ENCODE assay signal across 39 cellular contexts in genomic region chr12:54863948-54864584, GRCh38. TPM values are rescaled to one million over a fixed set of nuclear protein-coding genes. Genes with fewer than 3 reads are reported as not detected.
"Had no signal": no experiment of that assay in that cellular context is flagged by ENCODE, and none has a peak within 500 bp of the region (broad histone marks: within the 10 kb centered on the region; RNA-seq: fewer than 3 reads in every experiment).

No MANE protein-coding gene starts in this region.

- H3K27ac ChIP-seq: brain microvascular endothelial cell, KMS-11, PC-9, RWPE1, VCaP had no signal

- FAIRE-seq: RCC 7860 had no signal

- ATAC-seq: Right ventricle myocardium inferior, SK-N-SH treated with all-trans-retinoic acid at 6 μM for 48 hours had no signal

- H3K4me3 Mint-ChIP-seq: activated B cell treated with CpG ODN at 0.5 μM for 24 hours; activated CD4-positive, alpha-beta memory T cell treated with anti-CD3 and anti-CD28 coated beads for 36 hours; activated T-cell treated with anti-CD3 and anti-CD28 coated beads, Interleukin-2, amount 50 U/mL, for 24 hours; activated T-helper 1 cell treated with anti-CD3 and anti-CD28 coated beads, Interleukin-12 subunit alpha, Interleukin-12 subunit beta, Interleukin-2, Interleukin-4 antibody, amounts not matched to agents 30 ng/mL and 10 ng/mL and 1 ng/mL, durations not matched to agents 14 hours and 24 hours and 36 hours had no signal

- H3K4me1 Mint-ChIP-seq: activated B cell treated with CpG ODN at 0.5 μM for 24 hours had no signal

- H3K36me3 Mint-ChIP-seq: activated CD4-positive, alpha-beta memory T cell treated with anti-CD3 and anti-CD28 coated beads for 36 hours had no signal

- H3K4me3 ChIP-seq: PC-9 had no signal

- H3K27ac Mint-ChIP-seq: activated B cell treated with CpG ODN at 0.5 μM for 24 hours; activated CD4-positive, alpha-beta memory T cell treated with anti-CD3 and anti-CD28 coated beads for 36 hours; activated T-cell treated with anti-CD3 and anti-CD28 coated beads, Interleukin-2, amount 50 U/mL, for 24 hours; activated T-helper 1 cell treated with anti-CD3 and anti-CD28 coated beads, Interleukin-12 subunit alpha, Interleukin-12 subunit beta, Interleukin-2, Interleukin-4 antibody, amounts not matched to agents 30 ng/mL and 10 ng/mL and 1 ng/mL, durations not matched to agents 14 hours and 24 hours and 36 hours had no signal

- DNase-seq: activated B cell treated with CpG ODN at 0.5 μM for 24 hours; activated CD4-positive, alpha-beta memory T cell treated with anti-CD3 and anti-CD28 coated beads for 36 hours; activated CD4-positive, alpha-beta T cell treated with anti-CD3 and anti-CD28 coated beads for 4 hours; activated CD4-positive, alpha-beta T cell treated with anti-CD3 and anti-CD28 coated beads, Interleukin-2, amount 50 U/mL, for 1 hour; activated effector memory CD4-positive, alpha-beta T cell treated with Interleukin-2 at 50 U/mL for 16 hours; activated naive CD4-positive, alpha-beta T cell treated with anti-CD3 and anti-CD28 coated beads, Interleukin-2, amount 50 U/mL, for 16 hours; activated T-cell treated with anti-CD3 and anti-CD28 coated beads, Interleukin-2, amount 50 U/mL, for 24 hours; amniotic stem cell; aorta; brain microvascular endothelial cell; central memory CD4-positive, alpha-beta T cell; NCI-H1092 treated with DMSO at 0.1 percent for 48 hours; NCI-H1417; NCI-H146; NCI-H187; NCI-H2029 treated with DMSO at 0.1 percent for 48 hours; NCI-H2107; NCI-H2171; NCI-H510A; NCI-H526; NCI-H748 treated with DMSO at 0.1 percent for 48 hours; NK-92 treated with Interleukin-12 subunit alpha and Interleukin-12 subunit beta, amount 100 ng/mL, for 24 hours; PC-9; SIG-M5; T-helper 1 cell; T-helper 2 cell; T-helper 9 cell had no signal

- H3K9me3 Mint-ChIP-seq: activated B cell treated with CpG ODN at 0.5 μM for 24 hours; activated CD4-positive, alpha-beta memory T cell treated with anti-CD3 and anti-CD28 coated beads for 36 hours; activated T-cell treated with anti-CD3 and anti-CD28 coated beads, Interleukin-2, amount 50 U/mL, for 24 hours had no signal

- H3K4me2 ChIP-seq: KMS-11, PC-9 had no signal

RNA-seq across cellular contexts. Expression of gene MUCL1, which starts 9.8 kb away (rescaled TPM):
- total RNA-seq: activated B cell treated with CpG ODN at 0.5 μM for 24 hours; activated CD4-positive, alpha-beta memory T cell treated with anti-CD3 and anti-CD28 coated beads for 36 hours; activated CD8-positive, alpha-beta memory T cell treated with anti-CD3 and anti-CD28 coated beads for 36 hours; activated T-helper 1 cell treated with anti-CD3 and anti-CD28 coated beads, Interleukin-12 subunit alpha, Interleukin-12 subunit beta, Interleukin-2, Interleukin-4 antibody, amounts not matched to agents 30 ng/mL and 10 ng/mL and 1 ng/mL, durations not matched to agents 14 hours and 24 hours and 36 hours; aorta; cerebellum; LHCN-M2; OCI-LY7; PC-9; Right ventricle myocardium inferior; SK-MEL-5 had no signal
- polyA plus RNA-seq: aorta had no signal
